9 cellular contexts compared by ENCODE assay signal in the genomic region with DNA sequence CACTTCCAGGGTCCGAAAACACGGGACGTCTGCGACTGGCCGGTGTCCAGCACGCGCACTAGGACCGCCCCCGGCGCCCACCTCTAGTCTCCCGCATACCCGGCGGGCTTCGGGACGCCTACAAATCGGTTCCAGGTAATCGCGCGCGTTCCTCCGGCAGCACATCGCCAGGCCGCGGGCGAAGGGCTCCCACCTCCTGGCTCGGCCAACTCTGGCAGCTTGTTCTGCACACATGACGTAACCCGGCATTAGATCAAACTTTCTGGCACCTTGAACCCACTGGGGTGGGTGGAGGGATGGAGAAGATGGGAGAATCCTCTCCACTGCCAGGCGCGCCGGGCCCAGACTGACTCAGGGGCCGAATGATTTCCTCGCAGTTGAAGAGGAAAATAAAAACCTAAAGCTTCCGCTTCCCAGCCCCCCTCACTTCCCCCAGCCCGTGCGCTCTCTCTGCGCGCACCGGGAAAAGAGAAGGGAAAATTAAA. TPM values are rescaled to one million over a fixed set of nuclear protein-coding genes. Genes with fewer than 3 reads are reported as not detected.
DNase-seq lines count a peak whose midpoint lies in the region; ATAC-seq and TF ChIP-seq lines count a peak whose summit lies in the region.
"Had no signal": no experiment of that assay in that cellular context is flagged by ENCODE, and none has a peak within 500 bp of the region (broad histone marks: within the 10 kb centered on the region; RNA-seq: fewer than 3 reads in every experiment).

No MANE protein-coding gene starts in this region.

- H3K4me3 ChIP-seq in RWPE2 (ENCODE audit: severe bottlenecking), result peak overlapping the region; percentile 67
- H3K4me3 ChIP-seq in endocrine pancreas (ENCODE audit: control insufficient read depth, insufficient read depth, low read length), result peak overlapping the region; percentile 88

- TF ChIP-seq CTCF in RWPE2 (IDR thresholded peaks at IDR 0.05; ENCODE audit: poor library complexity, severe bottlenecking) (no peak), mesothelial cell of epicardium (IDR thresholded peaks at IDR 0.05; ENCODE audit: unreplicated experiment) (no peak)

- H3K27me3 ChIP-seq in RWPE2 (ENCODE audit: insufficient read depth, poor library complexity, severe bottlenecking) (no peaks in the 10 kb centered on the region), endocrine pancreas (ENCODE audit: control insufficient read depth, insufficient read depth, low read length) (no peaks in the 10 kb centered on the region)

- no peaks in the 10 kb centered on the region for H3K9me3 Mint-ChIP-seq in activated T-cell treated with anti-CD3 and anti-CD28 coated beads, Interleukin-2, amount 50 U/mL, for 4 hours
- H3K9me3 Mint-ChIP-seq in mesothelial cell of epicardium, result no peaks in the 10 kb centered on the region
- H3K9me3 Mint-ChIP-seq: activated naive CD4-positive, alpha-beta T cell treated with anti-CD3 and anti-CD28 coated beads, Interleukin-2, amount 50 U/mL, for 72 hours had no signal

- no peaks in the 10 kb centered on the region for H3K36me3 Mint-ChIP-seq in activated T-cell treated with anti-CD3 and anti-CD28 coated beads, Interleukin-2, amount 50 U/mL, for 4 hours (ENCODE audit: insufficient read depth)
- no peaks in the 10 kb centered on the region for H3K36me3 Mint-ChIP-seq in mesothelial cell of epicardium

- no peak for ATAC-seq in activated T-cell treated with anti-CD3 and anti-CD28 coated beads, Interleukin-2, amount 50 U/mL, for 4 hours
- ATAC-seq in RWPE2 (ENCODE audit: low read depth) (no peak), GM21529 (IDR thresholded peaks at IDR 0.05; ENCODE audit: unreplicated experiment) (no peak)

- DNase-seq in activated T-cell treated with anti-CD3 and anti-CD28 coated beads, Interleukin-2, amount 50 U/mL, for 4 hours, result no peak
- no peak for DNase-seq in activated T-cell treated with anti-CD3 and anti-CD28 coated beads, Interleukin-2, amount 50 U/mL, for 1 hour
- peak; percentile 76 for DNase-seq in RWPE2 (ENCODE audit: low spot score)
- DNase-seq in mesothelial cell of epicardium (ENCODE audit: low spot score in 2 of 2, unreplicated experiment in 2 of 2), result peak; percentile 25 to 63
- peak; percentile 60 for DNase-seq in ureter (ENCODE audit: low spot score)
- no peak for DNase-seq in epidermal melanocyte (ENCODE audit: insufficient read length, low spot score)

- peaks cover 63% of the 10 kb centered on the region for H3K27me3 Mint-ChIP-seq in activated T-cell treated with anti-CD3 and anti-CD28 coated beads, Interleukin-2, amount 50 U/mL, for 4 hours (ENCODE audit: low read depth)
- no peaks in the 10 kb centered on the region for H3K27me3 Mint-ChIP-seq in mesothelial cell of epicardium (ENCODE audit: low read depth)

- H3K36me3 ChIP-seq in RWPE2 (ENCODE audit: low read depth), result 0 out of 2 replicates have a peak, but pooled peaks cover 4% of the 10 kb centered on the region
- no peaks in the 10 kb centered on the region for H3K36me3 ChIP-seq in endocrine pancreas (ENCODE audit: control insufficient read depth, insufficient read depth, low read length)

- peaks cover 38% of the 10 kb centered on the region for H3K4me1 ChIP-seq in RWPE2 (ENCODE audit: insufficient read depth, poor library complexity, severe bottlenecking)
- peaks cover 30% of the 10 kb centered on the region for H3K4me1 ChIP-seq in endocrine pancreas (ENCODE audit: control insufficient read depth, insufficient read depth, low read length)

- H3K9me3 ChIP-seq in RWPE2 (ENCODE audit: severe bottlenecking) (no peaks in the 10 kb centered on the region), endocrine pancreas (ENCODE audit: control insufficient read depth, low read length) (no peaks in the 10 kb centered on the region)

- peak overlapping the region; percentile 69 for H3K9ac ChIP-seq in endocrine pancreas (ENCODE audit: control insufficient read depth, insufficient read depth, low read length)

- peak overlapping the region; percentile 35 for H3K4me3 Mint-ChIP-seq in activated T-cell treated with anti-CD3 and anti-CD28 coated beads, Interleukin-2, amount 50 U/mL, for 4 hours
- H3K4me3 Mint-ChIP-seq in mesothelial cell of epicardium, result peak overlapping the region; percentile 93

- peaks cover 29% of the 10 kb centered on the region for H3K4me1 Mint-ChIP-seq in activated T-cell treated with anti-CD3 and anti-CD28 coated beads, Interleukin-2, amount 50 U/mL, for 4 hours (ENCODE audit: low read depth)
- peaks cover 34% of the 10 kb centered on the region for H3K4me1 Mint-ChIP-seq in mesothelial cell of epicardium

- peak overlapping the region; percentile 95 for H3K27ac Mint-ChIP-seq in mesothelial cell of epicardium
- H3K27ac Mint-ChIP-seq: activated naive CD4-positive, alpha-beta T cell treated with anti-CD3 and anti-CD28 coated beads, Interleukin-2, amount 50 U/mL, for 72 hours had no signal

- H3K27ac ChIP-seq in RWPE2 (ENCODE audit: poor library complexity, severe bottlenecking), result peak overlapping the region; percentile 85

RNA-seq across cellular contexts. Expression of a gene that starts 1.2 kb away (rescaled TPM):
- under 1 TPM in 2 of 3 donors, not detected in 1; 0.13 to 0.24 TPM for total RNA-seq in activated T-cell treated with anti-CD3 and anti-CD28 coated beads, Interleukin-2, amount 50 U/mL, for 4 hours
- total RNA-seq in mesothelial cell of epicardium (54.0 to 58.0 TPM (median 57.5 TPM) in 3 replicates), ureter (60.4 TPM)
- total RNA-seq: activated naive CD4-positive, alpha-beta T cell treated with anti-CD3 and anti-CD28 coated beads, Interleukin-2, amount 50 U/mL, for 72 hours had no signal

Comparison
In these comparisons a context has a peak if more than half of its experiments do, and no peak if none do; other contexts are left out.
1. DNase-seq: peak in RWPE2 (single experiment), mesothelial cell of epicardium (2 of 2) and ureter (single experiment); none in activated T-cell treated with anti-CD3 and anti-CD28 coated beads, Interleukin-2, amount 50 U/mL, for 4 hours (single experiment), activated T-cell treated with anti-CD3 and anti-CD28 coated beads, Interleukin-2, amount 50 U/mL, for 1 hour (single experiment) and epidermal melanocyte (single experiment).
2. RNA of a gene that starts 1.2 kb away (total RNA-seq): 60.4 TPM in ureter (single experiment) and 54.0 to 58.0 TPM in mesothelial cell of epicardium; 0.13 to 0.24 TPM in activated T-cell treated with anti-CD3 and anti-CD28 coated beads, Interleukin-2, amount 50 U/mL, for 4 hours; every median in the first group is over 10 times any median in the second.